ENCODE assay signal across 18 cellular contexts in genomic region chr19:57576661-57577060, GRCh38. TPM values are rescaled to one million over a fixed set of nuclear protein-coding genes. Genes with fewer than 3 reads are reported as not detected.
DNase-seq lines count a peak whose midpoint lies in the region; ATAC-seq, FAIRE-seq and TF ChIP-seq lines count a peak whose summit lies in the region.
"Had no signal": no experiment of that assay in that cellular context is flagged by ENCODE, and none has a peak within 500 bp of the region (broad histone marks: within the 10 kb centered on the region; RNA-seq: fewer than 3 reads in every experiment).

No MANE protein-coding gene starts in this region.

- peaks cover 16 to 75% (median 66%) of the 10 kb centered on the region in 5 donors for H3K9me3 Mint-ChIP-seq in CD8-positive, alpha-beta memory T cell
- H3K9me3 Mint-ChIP-seq in activated naive CD8-positive, alpha-beta T cell treated with anti-CD3 and anti-CD28 coated beads, Interleukin-2, amount 10 ng/mL, durations not matched to agents 7 days and 5 days: peaks cover 44% of the 10 kb centered on the region
- H3K9me3 Mint-ChIP-seq in naive B cell: peaks cover 20 to 58% (median 49%) of the 10 kb centered on the region in 7 donors

- in situ Hi-C loops in HAP-1 (cut with MboI; ENCODE audit: low sequenced_read_pairs): no loop called here

- H3K36me3 Mint-ChIP-seq in CD8-positive, alpha-beta memory T cell: peaks cover 43 to 77% (median 61%) of the 10 kb centered on the region in 3 donors
- H3K36me3 Mint-ChIP-seq in activated naive CD8-positive, alpha-beta T cell treated with anti-CD3 and anti-CD28 coated beads, Interleukin-2, amount 10 ng/mL, durations not matched to agents 7 days and 5 days: peaks cover 59% of the 10 kb centered on the region
- peaks cover 39 to 61% of the 10 kb centered on the region in 2 donors for H3K36me3 Mint-ChIP-seq in naive B cell

- no peak for TF ChIP-seq RAD21 in A549 (conservative IDR thresholded peaks at IDR 0.05 in 1 of 2, IDR thresholded peaks at IDR 0.05 in 1 of 2)

- H3K27me3 ChIP-seq in CD8-positive, alpha-beta memory T cell (ENCODE audit: insufficient read depth, low read length, poor library complexity, severe bottlenecking): no peaks in the 10 kb centered on the region
- H3K27me3 ChIP-seq in HAP-1 (ENCODE audit: low read depth): no peaks in the 10 kb centered on the region
- H3K27me3 ChIP-seq: adrenal gland, gastroesophageal sphincter had no signal

- H3K4me1 ChIP-seq in A549: no peaks in the 10 kb centered on the region
- peaks cover 17% of the 10 kb centered on the region for H3K4me1 ChIP-seq in CD8-positive, alpha-beta memory T cell (ENCODE audit: insufficient read depth, low read length)
- H3K4me1 ChIP-seq in HAP-1: no peaks in the 10 kb centered on the region; the same call in 1 of the 2 replicates

- peaks cover 0 to 2% of the 10 kb centered on the region in 2 donors for H3K27me3 Mint-ChIP-seq in CD8-positive, alpha-beta memory T cell
- H3K27me3 Mint-ChIP-seq in activated naive CD8-positive, alpha-beta T cell treated with anti-CD3 and anti-CD28 coated beads, Interleukin-2, amount 10 ng/mL, durations not matched to agents 7 days and 5 days: no peaks in the 10 kb centered on the region
- no peaks in the 10 kb centered on the region for H3K27me3 Mint-ChIP-seq in naive B cell

- ATAC-seq in A549 (no peak), naive B cell (ENCODE audit: low read depth in 2 of 2) (no peak), GM21619 (IDR thresholded peaks at IDR 0.05; ENCODE audit: unreplicated experiment) (no peak)
- ATAC-seq in activated naive CD8-positive, alpha-beta T cell treated with anti-CD3 and anti-CD28 coated beads, Interleukin-2, amount 10 ng/mL, durations not matched to agents 7 days and 5 days (ENCODE audit: low read depth): no peak
- ATAC-seq: activated T-cell treated with anti-CD3 and anti-CD28 coated beads, Interleukin-2, amount 50 U/mL, for 72 hours; gastroesophageal sphincter; left cardiac atrium had no signal

- peaks cover 47% of the 10 kb centered on the region for H3K36me3 ChIP-seq in CD8-positive, alpha-beta memory T cell (ENCODE audit: insufficient read depth, low read length)
- peaks cover 35% of the 10 kb centered on the region for H3K36me3 ChIP-seq in HAP-1 (replicated peaks)

- no peak for FAIRE-seq in A549 (lab: Jason Lieb, UNC)

- peak overlapping the region in 5 of 7 donors; percentile 10 to 64 (median 61) for H3K4me3 Mint-ChIP-seq in CD8-positive, alpha-beta memory T cell
- H3K4me3 Mint-ChIP-seq in activated naive CD8-positive, alpha-beta T cell treated with anti-CD3 and anti-CD28 coated beads, Interleukin-2, amount 10 ng/mL, durations not matched to agents 7 days and 5 days: peak overlapping the region; percentile 11
- peak overlapping the region in 5 of 8 donors; percentile 2 to 91 (median 75) for H3K4me3 Mint-ChIP-seq in naive B cell

- no peak overlapping the region for H3K4me2 ChIP-seq in A549

- H3K4me3 ChIP-seq in A549 (no peak overlapping the region), HAP-1 (no peak overlapping the region)
- no peak overlapping the region for H3K4me3 ChIP-seq in CD8-positive, alpha-beta memory T cell (ENCODE audit: low read length)
- H3K4me3 ChIP-seq: adrenal gland, gastroesophageal sphincter had no signal

- no peak for TF ChIP-seq POLR2A in A549 (IDR thresholded peaks at IDR 0.05; ENCODE audit: low read length)

- TF ChIP-seq EP300 in A549 (IDR thresholded peaks at IDR 0.05): no peak

- CTCF ChIA-PET in A549 (lab: Yijun Ruan, JAX): no interaction called here
- CTCF ChIA-PET in CD8-positive, alpha-beta memory T cell (lab: Charles Lee): no interaction called here

- TF ChIP-seq CTCF in A549 (IDR thresholded peaks at IDR 0.05): no peak

- no peak overlapping the region for H3K27ac Mint-ChIP-seq in CD8-positive, alpha-beta memory T cell
- no peak overlapping the region for H3K27ac Mint-ChIP-seq in activated naive CD8-positive, alpha-beta T cell treated with anti-CD3 and anti-CD28 coated beads, Interleukin-2, amount 10 ng/mL, durations not matched to agents 7 days and 5 days
- peak overlapping the region in 2 of 6 donors; percentile 5 to 84 for H3K27ac Mint-ChIP-seq in naive B cell

- DNase-seq in A549 (ENCODE audit: low read depth in 1 of 2, low spot score in 1 of 2) (no peak), naive B cell (no peak), anterior cingulate cortex (lab: John Stamatoyannopoulos, UW) (no peak), HAP-1 (ENCODE audit: low spot score in 2 of 2) (no peak)
- no peak for DNase-seq in CD8-positive, alpha-beta memory T cell
- DNase-seq in activated naive CD8-positive, alpha-beta T cell treated with anti-CD3 and anti-CD28 coated beads, Interleukin-2, amount 10 ng/mL, durations not matched to agents 7 days and 5 days: no peak
- no peak for DNase-seq in activated CD4-positive, CD25-positive, alpha-beta regulatory T cell (lab: John Stamatoyannopoulos, UW)
- DNase-seq: activated T-cell treated with anti-CD3 and anti-CD28 coated beads, Interleukin-2, amount 50 U/mL, for 72 hours; DMS79 treated with DMSO at 0.1 percent for 48 hours; left cardiac atrium; NCI-H2029 treated with DMSO at 0.1 percent for 48 hours; NCI-H510A treated with DMSO at 0.1 percent for 48 hours; retina; stimulated activated CD4-positive, alpha-beta T cell treated with anti-CD3 and anti-CD28 coated beads, Interleukin-12 subunit alpha, Interleukin-12 subunit beta, amount 100 ng/mL, for 4 hours had no signal

- peaks cover 96% of the 10 kb centered on the region for H3K9me3 ChIP-seq in A549
- H3K9me3 ChIP-seq in CD8-positive, alpha-beta memory T cell (ENCODE audit: low read length): peaks cover 60% of the 10 kb centered on the region
- H3K9me3 ChIP-seq in HAP-1: peaks cover 35% of the 10 kb centered on the region

- H3K27ac ChIP-seq in A549: no peak overlapping the region
- no peak overlapping the region for H3K27ac ChIP-seq in CD8-positive, alpha-beta memory T cell (ENCODE audit: low read depth, low read length)
- H3K27ac ChIP-seq: adrenal gland, gastroesophageal sphincter, HL-60 had no signal

- H3K4me1 Mint-ChIP-seq in CD8-positive, alpha-beta memory T cell: peaks cover 24 to 29% (median 27%) of the 10 kb centered on the region in 3 donors
- peaks cover 18% of the 10 kb centered on the region for H3K4me1 Mint-ChIP-seq in activated naive CD8-positive, alpha-beta T cell treated with anti-CD3 and anti-CD28 coated beads, Interleukin-2, amount 10 ng/mL, durations not matched to agents 7 days and 5 days
- peaks cover 28 to 36% (median 31%) of the 10 kb centered on the region in 3 donors for H3K4me1 Mint-ChIP-seq in naive B cell

- POLR2A ChIA-PET in A549 (lab: Yijun Ruan, JAX): no interaction called here
- POLR2A ChIA-PET in CD8-positive, alpha-beta memory T cell (lab: Charles Lee): no interaction called here
- POLR2A ChIA-PET in activated naive CD8-positive, alpha-beta T cell treated with anti-CD3 and anti-CD28 coated beads, Interleukin-2, amount 10 ng/mL, durations not matched to agents 7 days and 5 days (lab: Charles Lee): no interaction called here

RNA-seq across cellular contexts. Expression of gene ZNF416, which starts 2.0 kb away (rescaled TPM):
- 4.7 and 4.8 TPM in 2 replicates for polyA plus RNA-seq in A549 (2011; rRNA removed)
- polyA plus RNA-seq in A549 (2012; cell fraction: cytosol; rRNA removed): 1.1 and 1.6 TPM in 2 replicates
- polyA plus RNA-seq in A549 (2012; cell fraction: nucleus; rRNA removed): 0.88 and 1.1 TPM in 2 replicates
- 2.8 to 3.5 TPM (median 2.9 TPM) in 3 replicates for polyA plus RNA-seq in A549 (2017; fragmentation: RNase III; extraction: RNeasy Plus Mini Kit Qiagen cat#74134 plus additional on column Dnase treatment)
- 8.9 TPM in 2 replicates for polyA minus RNA-seq in A549 (2011; rRNA and poly(A)+ RNA removed)
- total RNA-seq in CD8-positive, alpha-beta memory T cell: 1 to 10 TPM; 5.9 to 6.6 TPM
- 6.3 TPM for polyA plus RNA-seq in CD8-positive, alpha-beta memory T cell
- total RNA-seq in activated naive CD8-positive, alpha-beta T cell treated with anti-CD3 and anti-CD28 coated beads, Interleukin-2, amount 10 ng/mL, durations not matched to agents 7 days and 5 days: 10 to 100 TPM in 1 of 2 experiments, 1 to 10 TPM in 1; 10.0 to 10.5 TPM
- 1 to 10 TPM; 3.4 to 9.7 (median 7.7) TPM for polyA plus RNA-seq in naive B cell (ENCODE audit: low read depth in 6 of 6)

RNA-seq across cellular contexts. Expression of gene ZIK1, which starts 7.3 kb away (rescaled TPM):
- polyA plus RNA-seq in A549 (2011; rRNA removed) (not detected in 2 replicates), A549 (2017; fragmentation: RNase III; extraction: RNeasy Plus Mini Kit Qiagen cat#74134 plus additional on column Dnase treatment) (0.03 TPM in 1 of 3 replicates, not detected in the others), naive B cell (ENCODE audit: low read depth in 6 of 6) (10 to 100 TPM; 14.2 to 22.7 (median 17.8) TPM)
- polyA plus RNA-seq in A549 (2012; cell fraction: cytosol; rRNA removed): not detected in 2 replicates
- not detected in 2 replicates for polyA plus RNA-seq in A549 (2012; cell fraction: nucleus; rRNA removed)
- not detected in 2 replicates for polyA minus RNA-seq in A549 (2011; rRNA and poly(A)+ RNA removed)
- total RNA-seq in CD8-positive, alpha-beta memory T cell: 10 to 100 TPM in 1 of 2 experiments, 1 to 10 TPM in 1; 9.7 to 10.9 TPM
- polyA plus RNA-seq in CD8-positive, alpha-beta memory T cell: 7.6 TPM
- total RNA-seq in activated naive CD8-positive, alpha-beta T cell treated with anti-CD3 and anti-CD28 coated beads, Interleukin-2, amount 10 ng/mL, durations not matched to agents 7 days and 5 days: 10 to 100 TPM; 17.9 TPM

RNA-seq across cellular contexts. Expression of gene ZNF550, which starts 17.0 kb away (rescaled TPM):
- polyA plus RNA-seq in A549 (2011; rRNA removed) (8.7 and 9.2 TPM in 2 replicates), A549 (2017; fragmentation: RNase III; extraction: RNeasy Plus Mini Kit Qiagen cat#74134 plus additional on column Dnase treatment) (4.7 to 5.3 TPM (median 5.2 TPM) in 3 replicates), naive B cell (ENCODE audit: low read depth in 6 of 6) (10 to 100 TPM in 3 of 6 donors, 1 to 10 TPM in 3; 3.8 to 19.8 (median 9.4) TPM)
- 3.1 and 3.7 TPM in 2 replicates for polyA plus RNA-seq in A549 (2012; cell fraction: cytosol; rRNA removed)
- 3.7 and 5.6 TPM in 2 replicates for polyA plus RNA-seq in A549 (2012; cell fraction: nucleus; rRNA removed)
- polyA minus RNA-seq in A549 (2011; rRNA and poly(A)+ RNA removed): 12.3 and 14.8 TPM in 2 replicates
- 10 to 100 TPM in 1 of 2 experiments, 1 to 10 TPM in 1; 9.6 to 10.3 TPM for total RNA-seq in CD8-positive, alpha-beta memory T cell
- polyA plus RNA-seq in CD8-positive, alpha-beta memory T cell: 13.5 TPM
- 10 to 100 TPM; 27.7 to 27.9 TPM for total RNA-seq in activated naive CD8-positive, alpha-beta T cell treated with anti-CD3 and anti-CD28 coated beads, Interleukin-2, amount 10 ng/mL, durations not matched to agents 7 days and 5 days

RNA-seq across cellular contexts. Expression of gene ZNF530, which starts 23.0 kb away (rescaled TPM):
- polyA plus RNA-seq in A549 (2011; rRNA removed) (4.9 and 5.9 TPM in 2 replicates), A549 (2017; fragmentation: RNase III; extraction: RNeasy Plus Mini Kit Qiagen cat#74134 plus additional on column Dnase treatment) (4.9 to 6.3 TPM (median 6.3 TPM) in 3 replicates), naive B cell (ENCODE audit: low read depth in 6 of 6) (10 to 100 TPM in 2 of 6 donors, 1 to 10 TPM in 4; 4.1 to 14.7 (median 7.2) TPM)
- polyA plus RNA-seq in A549 (2012; cell fraction: cytosol; rRNA removed): 5.6 and 6.6 TPM in 2 replicates
- 2.9 and 3.3 TPM in 2 replicates for polyA plus RNA-seq in A549 (2012; cell fraction: nucleus; rRNA removed)
- polyA minus RNA-seq in A549 (2011; rRNA and poly(A)+ RNA removed): 3.9 and 7.1 TPM in 2 replicates
- 10 to 100 TPM; 10.5 to 12.6 TPM for total RNA-seq in CD8-positive, alpha-beta memory T cell
- polyA plus RNA-seq in CD8-positive, alpha-beta memory T cell: 6.2 TPM
- total RNA-seq in activated naive CD8-positive, alpha-beta T cell treated with anti-CD3 and anti-CD28 coated beads, Interleukin-2, amount 10 ng/mL, durations not matched to agents 7 days and 5 days: 10 to 100 TPM; 14.0 to 14.2 TPM

RNA-seq across cellular contexts. Expression of gene ZNF134, which starts 37.4 kb away (rescaled TPM):
- 9.2 and 10.1 TPM in 2 replicates for polyA plus RNA-seq in A549 (2011; rRNA removed)
- 3.3 and 4.8 TPM in 2 replicates for polyA plus RNA-seq in A549 (2012; cell fraction: cytosol; rRNA removed)
- polyA plus RNA-seq in A549 (2012; cell fraction: nucleus; rRNA removed): 4.1 and 4.5 TPM in 2 replicates
- 8.3 to 9.2 TPM (median 9.1 TPM) in 3 replicates for polyA plus RNA-seq in A549 (2017; fragmentation: RNase III; extraction: RNeasy Plus Mini Kit Qiagen cat#74134 plus additional on column Dnase treatment)
- polyA minus RNA-seq in A549 (2011; rRNA and poly(A)+ RNA removed): 14.1 and 14.5 TPM in 2 replicates
- total RNA-seq in CD8-positive, alpha-beta memory T cell: 10 to 100 TPM; 19.1 to 22.1 TPM
- 14.3 TPM for polyA plus RNA-seq in CD8-positive, alpha-beta memory T cell
- total RNA-seq in activated naive CD8-positive, alpha-beta T cell treated with anti-CD3 and anti-CD28 coated beads, Interleukin-2, amount 10 ng/mL, durations not matched to agents 7 days and 5 days: 10 to 100 TPM; 29.7 to 34.3 TPM
- polyA plus RNA-seq in naive B cell (ENCODE audit: low read depth in 6 of 6): 10 to 100 TPM; 17.2 to 32.7 (median 20.6) TPM

Comparison
In these comparisons a context has a peak if more than half of its experiments do, and no peak if none do; other contexts are left out.
1. H3K4me3 Mint-ChIP-seq: peak in every context shown above with its lines; median percentile 75 in naive B cell; 61 in CD8-positive, alpha-beta memory T cell; 11 in activated naive CD8-positive, alpha-beta T cell treated with anti-CD3 and anti-CD28 coated beads, Interleukin-2, amount 10 ng/mL, durations not matched to agents 7 days and 5 days.